Comparison of ENCODE assay signal across 19 cellular contexts in genomic region chr17:28573521-28573920, GRCh38. TPM values are rescaled to one million over a fixed set of nuclear protein-coding genes. Genes with fewer than 3 reads are reported as not detected.
DNase-seq lines count a peak whose midpoint lies in the region; TF ChIP-seq lines count a peak whose summit lies in the region.
"Had no signal": no experiment of that assay in that cellular context is flagged by ENCODE, and none has a peak within 500 bp of the region (broad histone marks: within the 10 kb centered on the region; RNA-seq: fewer than 3 reads in every experiment).

No MANE protein-coding gene starts in this region.

- intact Hi-C loops in activated T-helper 1 cell treated with anti-CD3 and anti-CD28 coated beads, Interleukin-12 subunit alpha, Interleukin-12 subunit beta, Interleukin-2, Interleukin-4 antibody, amounts not matched to agents 30 ng/mL and 10 ng/mL and 1 ng/mL, durations not matched to agents 14 hours and 24 hours and 36 hours (cut with micrococcal nuclease), result loop anchor here (5.0 to 10.0 kb wide), 3 partner anchors 89 to 381 kb away; partner anchors contain the start of genes PHF12, SDF2 and SUPT6H
- intact Hi-C loops in breast epithelium (cut with DNase I; ENCODE audit: low total_unique reads), result no loop called here

- H3K4me2 ChIP-seq in neuronal stem cell (ENCODE audit: insufficient read depth, low read length, poor library complexity, severe bottlenecking), result no peak overlapping the region

- TF ChIP-seq POLR2A in breast epithelium (IDR thresholded peaks at IDR 0.05), result no peak

- no peak overlapping the region for H3K23ac ChIP-seq in neuronal stem cell (ENCODE audit: low read depth, low read length, poor library complexity)

- peak overlapping the region; percentile 28 for H2BK12ac ChIP-seq in neuronal stem cell (ENCODE audit: low read length)

- H3K14ac ChIP-seq in neuronal stem cell (ENCODE audit: low read length), result no peak overlapping the region

- no peak for TF ChIP-seq CTCF in coronary artery (IDR thresholded peaks at IDR 0.05)
- TF ChIP-seq CTCF in breast epithelium (IDR thresholded peaks at IDR 0.05), result no peak

- H2BK120ac ChIP-seq in neuronal stem cell (ENCODE audit: low read depth, low read length), result no peak overlapping the region

- no peak overlapping the region for H3K9ac ChIP-seq in neuronal stem cell (ENCODE audit: low read depth, low read length, poor library complexity)
- H3K9ac ChIP-seq: BLaER1 treated with 17β-estradiol and CSF1 and Interleukin-3, amounts not matched to agents 10 nM and 100 nM had no signal

- H2AK5ac ChIP-seq in neuronal stem cell (ENCODE audit: low read depth, low read length), result no peak overlapping the region

- H4K8ac ChIP-seq in neuronal stem cell (ENCODE audit: low read depth, low read length), result no peak overlapping the region

- WGBS in neuronal stem cell (ENCODE audit: extremely low coverage in 2 of 2, insufficient read length in 2 of 2, insufficient replicate concordance in 1 of 2), 2 donors, result no CpG with 5 or more reads among the region's 9 CpGs

- no peak overlapping the region for H2BK5ac ChIP-seq in neuronal stem cell (ENCODE audit: low read length)

- peaks cover 2% of the 10 kb centered on the region for H3K79me1 ChIP-seq in neuronal stem cell (ENCODE audit: low read depth, low read length)

- H3K18ac ChIP-seq in neuronal stem cell (ENCODE audit: low read length), result no peak overlapping the region

- peak; percentile 59 for DNase-seq in activated effector memory CD4-positive, alpha-beta T cell treated with anti-CD3 and anti-CD28 coated beads, Interleukin-2, amount 50 U/mL, for 16 hours
- DNase-seq in activated effector memory CD4-positive, alpha-beta T cell treated with Interleukin-2 at 50 U/mL for 16 hours, result no peak
- no peak for DNase-seq in activated T-helper 1 cell treated with anti-CD3 and anti-CD28 coated beads, Interleukin-12 subunit alpha, Interleukin-12 subunit beta, Interleukin-2, Interleukin-4 antibody, amounts not matched to agents 30 ng/mL and 10 ng/mL and 1 ng/mL, durations not matched to agents 14 hours and 24 hours and 36 hours (ENCODE audit: low spot score)
- DNase-seq in coronary artery (ENCODE audit: low spot score) (peak; percentile 66), neuronal stem cell (ENCODE audit: low spot score) (no peak), breast epithelium (ENCODE audit: low spot score in 2 of 2) (no peak), NCI-H128 (lab: John Stamatoyannopoulos, UW; ENCODE audit: unreplicated experiment) (no peak)
- no peak for DNase-seq in stimulated activated naive CD4-positive, alpha-beta T cell treated with Interleukin-2 at 50 U/mL for 16 hours (lab: John Stamatoyannopoulos, UW)
- DNase-seq: 8988T, Caco-2, DMS153, DND-41, EL, GOT3, H7 had no signal

- H3K4me3 Mint-ChIP-seq in activated T-helper 1 cell treated with anti-CD3 and anti-CD28 coated beads, Interleukin-12 subunit alpha, Interleukin-12 subunit beta, Interleukin-2, Interleukin-4 antibody, amounts not matched to agents 30 ng/mL and 10 ng/mL and 1 ng/mL, durations not matched to agents 14 hours and 24 hours and 36 hours, result peak overlapping the region; percentile 13
- H3K4me3 Mint-ChIP-seq: B cell had no signal

- no peaks in the 10 kb centered on the region for H3K9me3 ChIP-seq in neuronal stem cell (replicated peaks in 1 of 2; ENCODE audit: control insufficient read depth in 2 of 2, insufficient read depth in 1 of 2, low read depth in 1 of 2, low read length in 2 of 2)
- no peaks in the 10 kb centered on the region for H3K9me3 ChIP-seq in breast epithelium
- H3K9me3 ChIP-seq: BLaER1 treated with 17β-estradiol and CSF1 and Interleukin-3, amounts not matched to agents 10 nM and 100 nM; Caco-2 had no signal

- H3K36me3 ChIP-seq in neuronal stem cell (replicated peaks in 1 of 2; ENCODE audit: control insufficient read depth in 2 of 2, insufficient read depth in 2 of 2, low read length in 2 of 2), result peaks cover 14 to 30% of the 10 kb centered on the region in 2 donors
- H3K36me3 ChIP-seq in breast epithelium, result no peaks in the 10 kb centered on the region

- peaks cover 74% of the 10 kb centered on the region for H3K4me1 Mint-ChIP-seq in activated T-helper 1 cell treated with anti-CD3 and anti-CD28 coated beads, Interleukin-12 subunit alpha, Interleukin-12 subunit beta, Interleukin-2, Interleukin-4 antibody, amounts not matched to agents 30 ng/mL and 10 ng/mL and 1 ng/mL, durations not matched to agents 14 hours and 24 hours and 36 hours (ENCODE audit: low read depth)

- no peaks in the 10 kb centered on the region for H3K27me3 Mint-ChIP-seq in activated T-helper 1 cell treated with anti-CD3 and anti-CD28 coated beads, Interleukin-12 subunit alpha, Interleukin-12 subunit beta, Interleukin-2, Interleukin-4 antibody, amounts not matched to agents 30 ng/mL and 10 ng/mL and 1 ng/mL, durations not matched to agents 14 hours and 24 hours and 36 hours (ENCODE audit: insufficient read depth)
- H3K27me3 Mint-ChIP-seq: B cell, IgD-negative memory B cell had no signal

- H2AFZ ChIP-seq in neuronal stem cell (ENCODE audit: low read length), result no peak overlapping the region

- H3K9me3 Mint-ChIP-seq in activated T-helper 1 cell treated with anti-CD3 and anti-CD28 coated beads, Interleukin-12 subunit alpha, Interleukin-12 subunit beta, Interleukin-2, Interleukin-4 antibody, amounts not matched to agents 30 ng/mL and 10 ng/mL and 1 ng/mL, durations not matched to agents 14 hours and 24 hours and 36 hours, result no peaks in the 10 kb centered on the region
- H3K9me3 Mint-ChIP-seq: IgD-negative memory B cell had no signal

- H2BK15ac ChIP-seq in neuronal stem cell (ENCODE audit: low read length), result no peak overlapping the region

- H3K27ac ChIP-seq in coronary artery (no peak overlapping the region), neuronal stem cell (replicated peaks; ENCODE audit: low read length) (no peak overlapping the region), breast epithelium (no peak overlapping the region)
- H3K27ac ChIP-seq: BLaER1 treated with 17β-estradiol and CSF1 and Interleukin-3, amounts not matched to agents 10 nM and 100 nM had no signal

- H3K27ac Mint-ChIP-seq in activated T-helper 1 cell treated with anti-CD3 and anti-CD28 coated beads, Interleukin-12 subunit alpha, Interleukin-12 subunit beta, Interleukin-2, Interleukin-4 antibody, amounts not matched to agents 30 ng/mL and 10 ng/mL and 1 ng/mL, durations not matched to agents 14 hours and 24 hours and 36 hours, result no peak overlapping the region
- H3K27ac Mint-ChIP-seq: B cell had no signal

- peaks cover 33% of the 10 kb centered on the region for H3K36me3 Mint-ChIP-seq in activated T-helper 1 cell treated with anti-CD3 and anti-CD28 coated beads, Interleukin-12 subunit alpha, Interleukin-12 subunit beta, Interleukin-2, Interleukin-4 antibody, amounts not matched to agents 30 ng/mL and 10 ng/mL and 1 ng/mL, durations not matched to agents 14 hours and 24 hours and 36 hours (ENCODE audit: low read depth)

- H3K4me3 ChIP-seq in coronary artery (no peak overlapping the region), neuronal stem cell (ENCODE audit: low read length in 2 of 2) (no peak overlapping the region), breast epithelium (no peak overlapping the region)
- H3K4me3 ChIP-seq: BLaER1 treated with 17β-estradiol and CSF1 and Interleukin-3, amounts not matched to agents 10 nM and 100 nM; GM12878 had no signal

- no peak overlapping the region for H3K4ac ChIP-seq in neuronal stem cell (ENCODE audit: low read length)

- no peak overlapping the region for H4K91ac ChIP-seq in neuronal stem cell (ENCODE audit: low read depth, low read length, poor library complexity)

- peaks cover 0 to 9% (median 0%) of the 10 kb centered on the region in 3 experiments for H3K27me3 ChIP-seq in neuronal stem cell (ENCODE audit: control insufficient read depth in 3 of 3, insufficient read depth in 3 of 3, low read depth in 1 of 3, low read length in 3 of 3)
- no peaks in the 10 kb centered on the region for H3K27me3 ChIP-seq in breast epithelium
- H3K27me3 ChIP-seq: BLaER1 treated with 17β-estradiol and CSF1 and Interleukin-3, amounts not matched to agents 10 nM and 100 nM had no signal

- H3K4me1 ChIP-seq in neuronal stem cell (ENCODE audit: control insufficient read depth in 2 of 2, insufficient read depth in 1 of 2, low read depth in 1 of 2, low read length in 2 of 2), result peaks cover 2 to 7% of the 10 kb centered on the region in 2 donors
- no peaks in the 10 kb centered on the region for H3K4me1 ChIP-seq in breast epithelium

RNA-seq across cellular contexts. Expression of gene PIGS, which starts 2.2 kb away (rescaled TPM):
- 57.8 and 61.2 TPM in 2 replicates for total RNA-seq in activated T-helper 1 cell treated with anti-CD3 and anti-CD28 coated beads, Interleukin-12 subunit alpha, Interleukin-12 subunit beta, Interleukin-2, Interleukin-4 antibody, amounts not matched to agents 30 ng/mL and 10 ng/mL and 1 ng/mL, durations not matched to agents 14 hours and 24 hours and 36 hours
- 43.2 TPM for polyA plus RNA-seq in neuronal stem cell (2013, experiment 1 of 2)
- 43.8 TPM for polyA plus RNA-seq in neuronal stem cell (2013, experiment 2 of 2)
- 10 to 100 TPM; 35.4 to 63.5 (median 53.3) TPM for total RNA-seq in breast epithelium

RNA-seq across cellular contexts. Expression of gene ALDOC, which starts 3.2 kb away (rescaled TPM):
- 44.0 and 47.6 TPM in 2 replicates for total RNA-seq in activated T-helper 1 cell treated with anti-CD3 and anti-CD28 coated beads, Interleukin-12 subunit alpha, Interleukin-12 subunit beta, Interleukin-2, Interleukin-4 antibody, amounts not matched to agents 30 ng/mL and 10 ng/mL and 1 ng/mL, durations not matched to agents 14 hours and 24 hours and 36 hours
- polyA plus RNA-seq in neuronal stem cell (2013, experiment 1 of 2), result 10.6 TPM
- 10.9 TPM for polyA plus RNA-seq in neuronal stem cell (2013, experiment 2 of 2)
- total RNA-seq in breast epithelium, result 100 to 1,000 TPM in 1 of 3 donors, 10 to 100 TPM in 2; 19.7 to 191 (median 40.7) TPM

RNA-seq across cellular contexts. Expression of gene UNC119, which starts 21.1 kb away (rescaled TPM):
- 63.3 and 63.9 TPM in 2 replicates for total RNA-seq in activated T-helper 1 cell treated with anti-CD3 and anti-CD28 coated beads, Interleukin-12 subunit alpha, Interleukin-12 subunit beta, Interleukin-2, Interleukin-4 antibody, amounts not matched to agents 30 ng/mL and 10 ng/mL and 1 ng/mL, durations not matched to agents 14 hours and 24 hours and 36 hours
- polyA plus RNA-seq in neuronal stem cell (2013, experiment 1 of 2), result 79.0 TPM
- 76.0 TPM for polyA plus RNA-seq in neuronal stem cell (2013, experiment 2 of 2)
- total RNA-seq in breast epithelium, result 10 to 100 TPM; 19.2 to 34.1 (median 32.9) TPM

RNA-seq across cellular contexts. Expression of gene SPAG5, which starts 25.3 kb away (rescaled TPM):
- total RNA-seq in activated T-helper 1 cell treated with anti-CD3 and anti-CD28 coated beads, Interleukin-12 subunit alpha, Interleukin-12 subunit beta, Interleukin-2, Interleukin-4 antibody, amounts not matched to agents 30 ng/mL and 10 ng/mL and 1 ng/mL, durations not matched to agents 14 hours and 24 hours and 36 hours, result 81.9 and 83.1 TPM in 2 replicates
- 105 TPM for polyA plus RNA-seq in neuronal stem cell (2013, experiment 1 of 2)
- polyA plus RNA-seq in neuronal stem cell (2013, experiment 2 of 2), result 103 TPM
- total RNA-seq in breast epithelium, result 1 to 10 TPM; 3.3 to 5.8 (median 4.1) TPM

RNA-seq across cellular contexts. Expression of gene RSKR, which starts 40.5 kb away (rescaled TPM):
- 38.4 and 42.9 TPM in 2 replicates for total RNA-seq in activated T-helper 1 cell treated with anti-CD3 and anti-CD28 coated beads, Interleukin-12 subunit alpha, Interleukin-12 subunit beta, Interleukin-2, Interleukin-4 antibody, amounts not matched to agents 30 ng/mL and 10 ng/mL and 1 ng/mL, durations not matched to agents 14 hours and 24 hours and 36 hours
- 11.9 TPM for polyA plus RNA-seq in neuronal stem cell (2013, experiment 1 of 2)
- polyA plus RNA-seq in neuronal stem cell (2013, experiment 2 of 2), result 12.1 TPM
- 10 to 100 TPM in 2 of 3 donors, 1 to 10 TPM in 1; 9.3 to 11.1 (median 11.0) TPM for total RNA-seq in breast epithelium

Comparison
In these comparisons a context has a peak if more than half of its experiments do, and no peak if none do; other contexts are left out.
1. DNase-seq: peak in activated effector memory CD4-positive, alpha-beta T cell treated with anti-CD3 and anti-CD28 coated beads, Interleukin-2, amount 50 U/mL, for 16 hours (single experiment) and coronary artery (single experiment); none in activated effector memory CD4-positive, alpha-beta T cell treated with Interleukin-2 at 50 U/mL for 16 hours (single experiment), activated T-helper 1 cell treated with anti-CD3 and anti-CD28 coated beads, Interleukin-12 subunit alpha, Interleukin-12 subunit beta, Interleukin-2, Interleukin-4 antibody, amounts not matched to agents 30 ng/mL and 10 ng/mL and 1 ng/mL, durations not matched to agents 14 hours and 24 hours and 36 hours (single experiment), neuronal stem cell (single experiment), stimulated activated naive CD4-positive, alpha-beta T cell treated with Interleukin-2 at 50 U/mL for 16 hours (single experiment), breast epithelium (0 of 2) and NCI-H128 (single experiment).